Comparison of ENCODE assay signal across 29 cellular contexts in genomic region chr13:90027409-90027808, GRCh38.
"Had no signal": no experiment of that assay in that cellular context is flagged by ENCODE, and none has a peak within 500 bp of the region (broad histone marks: within the 10 kb centered on the region; RNA-seq: fewer than 3 reads in every experiment).

No MANE protein-coding gene starts in this region.

- H3K27me3 ChIP-seq: colonic mucosa, dorsolateral prefrontal cortex, esophagus muscularis mucosa, esophagus squamous epithelium, foreskin keratinocyte, gastrocnemius medialis, gastroesophageal sphincter, heart left ventricle, heart right ventricle, hepatocyte had no signal

- H3K36me3 ChIP-seq: colonic mucosa, esophagus muscularis mucosa, esophagus squamous epithelium, gastrocnemius medialis, gastroesophageal sphincter, heart left ventricle, heart right ventricle had no signal

- FAIRE-seq: colon, endometrium, endothelial cell of umbilical vein, frontal cortex had no signal

- H3K4me2 ChIP-seq: hepatocyte had no signal

- H3K79me2 ChIP-seq: hepatocyte had no signal

- ATAC-seq: effector memory CD8-positive, alpha-beta T cell; esophagus mucosa; foreskin keratinocyte; gastrocnemius medialis; gastroesophageal sphincter; heart left ventricle; heart right ventricle had no signal

- DNase-seq: colonic mucosa; cortex of kidney; dermis blood vessel endothelial cell; dorsolateral prefrontal cortex; effector CD4-positive, alpha-beta T cell; effector CD8-positive, alpha-beta T cell; effector memory CD4-positive, alpha-beta T cell; effector memory CD8-positive, alpha-beta T cell; endodermal cell; erythroblast; esophagus squamous epithelium; foreskin fibroblast; foreskin keratinocyte; foreskin melanocyte; gastrocnemius medialis; glutamatergic neuron; head of caudate nucleus; heart left ventricle; heart right ventricle had no signal

- H3K9me3 ChIP-seq: colonic mucosa, gastrocnemius medialis had no signal

- H3K27ac ChIP-seq: colonic mucosa, coronary artery, dorsolateral prefrontal cortex, epithelial cell of prostate, esophagus muscularis mucosa, esophagus squamous epithelium, foreskin keratinocyte, gastrocnemius medialis, gastroesophageal sphincter, heart left ventricle, heart right ventricle, hepatocyte had no signal

- H3K4me3 ChIP-seq: colonic mucosa, coronary artery, dorsolateral prefrontal cortex, esophagus muscularis mucosa, esophagus squamous epithelium, gastrocnemius medialis, gastroesophageal sphincter, heart left ventricle, heart right ventricle, hepatocyte had no signal

- H2AFZ ChIP-seq: hepatocyte had no signal

- H3K4me1 ChIP-seq: colonic mucosa, esophagus muscularis mucosa, esophagus squamous epithelium, foreskin keratinocyte, gastrocnemius medialis, gastroesophageal sphincter, heart left ventricle, heart right ventricle had no signal
